9 cellular contexts compared by ENCODE assay signal in the genomic region with DNA sequence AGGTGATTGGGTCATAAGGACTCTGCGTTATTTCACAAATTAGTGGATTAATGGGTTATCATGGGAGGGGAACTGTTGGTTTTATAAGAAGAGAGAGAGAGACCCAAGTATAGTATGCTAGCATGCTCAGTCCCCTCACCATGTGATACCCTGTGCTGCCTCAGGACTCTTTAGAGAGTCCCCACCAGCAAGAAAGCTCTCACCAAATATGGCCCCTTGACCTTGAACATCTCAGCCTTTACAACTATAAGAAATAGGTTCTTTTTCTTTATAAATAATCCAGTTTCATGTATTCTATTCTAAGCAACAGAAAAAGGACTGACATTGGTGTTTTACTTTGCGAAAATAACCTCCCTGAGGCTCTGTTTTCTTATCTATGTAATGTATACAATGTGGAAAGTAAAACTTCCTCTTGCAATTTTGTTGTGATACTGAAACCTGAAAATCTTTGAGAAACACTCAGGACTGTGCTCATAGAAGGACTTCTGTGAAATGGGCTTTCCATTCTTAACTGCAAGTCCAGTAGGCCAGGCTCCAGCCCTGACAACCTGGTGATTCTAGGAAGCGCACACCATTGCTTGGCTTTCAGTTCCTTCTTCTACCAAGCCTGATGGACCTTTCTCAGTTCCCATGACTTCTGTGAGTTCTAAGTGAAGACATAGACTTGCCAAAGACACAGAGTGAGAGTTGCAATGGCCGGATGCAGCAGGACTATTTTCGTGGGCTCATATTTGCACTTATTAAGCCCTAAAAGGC. TPM values are rescaled to one million over a fixed set of nuclear protein-coding genes. Genes with fewer than 3 reads are reported as not detected.
DNase-seq lines count a peak whose midpoint lies in the region; ATAC-seq and TF ChIP-seq lines count a peak whose summit lies in the region.
"Had no signal": no experiment of that assay in that cellular context is flagged by ENCODE, and none has a peak within 500 bp of the region (broad histone marks: within the 10 kb centered on the region; RNA-seq: fewer than 3 reads in every experiment).

No MANE protein-coding gene starts in this region.

- TF ChIP-seq CTCF in sigmoid colon (IDR thresholded peaks at IDR 0.05): no peak

- H3K9me3 Mint-ChIP-seq in IgD-negative memory B cell: no peaks in the 10 kb centered on the region

- WGBS in sigmoid colon, 2 donors: 82 to 84% methylated on average over 5 of the region's 5 CpGs

- TF ChIP-seq POLR2A in sigmoid colon (IDR thresholded peaks at IDR 0.05): no peak

- intact Hi-C loops in sigmoid colon (cut with DNase I): no loop called here

- peak overlapping the region in 3 of 4 donors; percentile 5 to 63 (median 49) for H3K4me3 Mint-ChIP-seq in IgD-negative memory B cell

- ATAC-seq in GM19035 (IDR thresholded peaks at IDR 0.05; ENCODE audit: unreplicated experiment) (peak; percentile 92), HG02678 (IDR thresholded peaks at IDR 0.05; ENCODE audit: unreplicated experiment) (peak; percentile 90)

- no peaks in the 10 kb centered on the region for H3K4me1 ChIP-seq in sigmoid colon

- peak overlapping the region; percentile 40 to 59 (median 51) for H3K27ac Mint-ChIP-seq in IgD-negative memory B cell

- H3K27me3 Mint-ChIP-seq in IgD-negative memory B cell: no peaks in the 10 kb centered on the region

- peaks cover 26 to 35% (median 33%) of the 10 kb centered on the region in 3 donors for H3K4me1 Mint-ChIP-seq in IgD-negative memory B cell

- H3K27ac ChIP-seq in sigmoid colon: no peak overlapping the region

- H3K4me3 ChIP-seq in sigmoid colon: no peak overlapping the region

- no peaks in the 10 kb centered on the region for H3K9me3 ChIP-seq in sigmoid colon

- no peaks in the 10 kb centered on the region for H3K36me3 ChIP-seq in sigmoid colon

- TF ChIP-seq EP300 in sigmoid colon (IDR thresholded peaks at IDR 0.05): no peak

- no peaks in the 10 kb centered on the region for H3K27me3 ChIP-seq in sigmoid colon

- peak; percentile 64 for DNase-seq in sigmoid colon
- no peak for DNase-seq in NCI-H2029 (lab: John Stamatoyannopoulos, UW)
- no peak for DNase-seq in NCI-H2081 (lab: John Stamatoyannopoulos, UW)
- DNase-seq in NCI-H82 treated with DMSO at 0.1 percent for 48 hours (lab: John Stamatoyannopoulos, UW; ENCODE audit: unreplicated experiment): no peak
- DNase-seq: NCI-H1694 treated with DMSO at 0.1 percent for 48 hours, occipital lobe had no signal

- no peaks in the 10 kb centered on the region for H3K36me3 Mint-ChIP-seq in IgD-negative memory B cell

RNA-seq across cellular contexts. Expression of gene SIRPD, which starts 21.9 kb away (rescaled TPM):
- not detected for polyA plus RNA-seq in IgD-negative memory B cell
- total RNA-seq in sigmoid colon: under 1 TPM in 1 of 4 donors, not detected in 3; 0.66 TPM
- under 1 TPM in 1 of 3 donors, not detected in 2; 0.90 TPM for polyA plus RNA-seq in sigmoid colon
- total RNA-seq: occipital lobe had no signal

RNA-seq across cellular contexts. Expression of gene SIRPB2, which starts 44.4 kb away (rescaled TPM):
- 0.15 TPM for polyA plus RNA-seq in IgD-negative memory B cell
- total RNA-seq in sigmoid colon: 10 to 100 TPM in 1 of 4 donors, 1 to 10 TPM in 3; 6.6 to 10.2 (median 8.9) TPM
- 1 to 10 TPM; 1.2 to 2.5 (median 2.3) TPM for polyA plus RNA-seq in sigmoid colon
